In the genomic region with DNA sequence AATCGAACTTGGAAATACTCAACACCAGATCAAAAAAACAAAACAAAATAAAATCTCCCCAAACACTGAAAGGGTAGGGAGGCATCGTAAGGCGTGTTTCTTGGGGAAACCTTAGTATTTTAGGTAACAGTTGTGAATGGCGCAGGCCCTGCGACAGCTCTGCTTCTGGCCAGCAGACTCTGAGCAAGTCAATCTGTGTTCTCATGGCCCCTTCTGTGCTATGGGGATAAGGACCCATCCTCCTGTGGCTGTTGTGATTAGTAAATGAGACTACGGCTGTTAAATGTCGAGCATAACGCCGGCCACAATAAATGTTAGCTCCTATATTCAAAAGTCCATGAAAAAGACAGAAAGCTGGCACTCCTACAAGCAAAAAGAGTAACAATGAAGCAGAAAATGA, we compare ENCODE assay signal across 21 cellular contexts.
DNase-seq lines count a peak whose midpoint lies in the region; ATAC-seq and TF ChIP-seq lines count a peak whose summit lies in the region.
"Had no signal": no experiment of that assay in that cellular context is flagged by ENCODE, and none has a peak within 500 bp of the region (broad histone marks: within the 10 kb centered on the region; RNA-seq: fewer than 3 reads in every experiment).

No MANE protein-coding gene starts in this region.

- H3K4me1 Mint-ChIP-seq in stimulated activated naive CD8-positive, alpha-beta T cell treated with anti-CD3 and anti-CD28 coated beads, Interleukin-15, Interleukin-2, amounts not matched to agents 100 ng/mL and 50 ng/mL, for 24 hours (ENCODE audit: low read depth) = peaks cover 31% of the 10 kb centered on the region
- H3K4me1 Mint-ChIP-seq: memory B cell, nephron had no signal

- TF ChIP-seq CTCF in VCaP (conservative IDR thresholded peaks at IDR 0.05) = no peak

- H3K27ac ChIP-seq in VCaP = peak overlapping the region; percentile 78
- H3K27ac ChIP-seq in epithelial cell of prostate = peak overlapping the region; percentile 76
- H3K27ac ChIP-seq: hepatocyte, HL-60, thyroid gland had no signal

- no peaks in the 10 kb centered on the region for H3K9me3 Mint-ChIP-seq in stimulated activated naive CD8-positive, alpha-beta T cell treated with anti-CD3 and anti-CD28 coated beads, Interleukin-15, Interleukin-2, amounts not matched to agents 100 ng/mL and 50 ng/mL, for 24 hours
- H3K9me3 Mint-ChIP-seq: effector memory CD8-positive, alpha-beta T cell; memory B cell; nephron had no signal

- H3K36me3 Mint-ChIP-seq in stimulated activated naive CD8-positive, alpha-beta T cell treated with anti-CD3 and anti-CD28 coated beads, Interleukin-15, Interleukin-2, amounts not matched to agents 100 ng/mL and 50 ng/mL, for 24 hours (ENCODE audit: low read depth) = peaks cover 40% of the 10 kb centered on the region

- no peak for ATAC-seq in stimulated activated naive CD8-positive, alpha-beta T cell treated with anti-CD3 and anti-CD28 coated beads, Interleukin-15, Interleukin-2, amounts not matched to agents 100 U/mL and 50 U/mL, for 24 hours
- ATAC-seq: effector memory CD8-positive, alpha-beta T cell; K562 had no signal

- H3K27ac Mint-ChIP-seq in stimulated activated naive CD8-positive, alpha-beta T cell treated with anti-CD3 and anti-CD28 coated beads, Interleukin-15, Interleukin-2, amounts not matched to agents 100 ng/mL and 50 ng/mL, for 24 hours = peak overlapping the region; percentile 77
- H3K27ac Mint-ChIP-seq: B cell, memory B cell, nephron had no signal

- H3K4me3 Mint-ChIP-seq in stimulated activated naive CD8-positive, alpha-beta T cell treated with anti-CD3 and anti-CD28 coated beads, Interleukin-15, Interleukin-2, amounts not matched to agents 100 ng/mL and 50 ng/mL, for 24 hours = no peak overlapping the region
- H3K4me3 Mint-ChIP-seq: B cell; effector memory CD8-positive, alpha-beta T cell; memory B cell; nephron had no signal

- no peaks in the 10 kb centered on the region for H3K27me3 Mint-ChIP-seq in stimulated activated naive CD8-positive, alpha-beta T cell treated with anti-CD3 and anti-CD28 coated beads, Interleukin-15, Interleukin-2, amounts not matched to agents 100 ng/mL and 50 ng/mL, for 24 hours
- H3K27me3 Mint-ChIP-seq: B cell; effector memory CD8-positive, alpha-beta T cell; memory B cell had no signal

- DNase-seq in stimulated activated naive CD8-positive, alpha-beta T cell treated with anti-CD3 and anti-CD28 coated beads, Interleukin-15, Interleukin-2, amounts not matched to agents 100 U/mL and 50 U/mL, for 24 hours = no peak
- no peak for DNase-seq in epithelial cell of prostate (ENCODE audit: low read depth, low spot score)
- DNase-seq in Kasumi-1 (lab: John Stamatoyannopoulos, UW) = no peak
- no peak for DNase-seq in NOMO-1 (lab: John Stamatoyannopoulos, UW; ENCODE audit: unreplicated experiment in 2 of 2)
- DNase-seq in HuH-7 (ENCODE audit: low spot score) = no peak
- DNase-seq: DMS 273 treated with DMSO at 0.1 percent for 48 hours; effector memory CD8-positive, alpha-beta T cell; islet precursor cell; NCI-H1092; NCI-H524; OCI-M1; small intestine; thyroid gland had no signal
